ENCODE assay signal across 17 cellular contexts in genomic region chr10:13791483-13791882, GRCh38.
DNase-seq lines count a peak whose midpoint lies in the region; FAIRE-seq and TF ChIP-seq lines count a peak whose summit lies in the region.
"Had no signal": no experiment of that assay in that cellular context is flagged by ENCODE, and none has a peak within 500 bp of the region (broad histone marks: within the 10 kb centered on the region; RNA-seq: fewer than 3 reads in every experiment).

No MANE protein-coding gene starts in this region.

- H3K4me2 ChIP-seq in SK-N-SH = no peak overlapping the region
- no peak overlapping the region for H3K4me2 ChIP-seq in H1 (ENCODE audit: insufficient read depth in 1 of 2, low read depth in 2 of 2, low read length in 2 of 2)

- peak in 1 of 2 experiments; percentile 27; a peak in 1 of 4 replicates for TF ChIP-seq EP300 in SK-N-SH (IDR thresholded peaks at IDR 0.05; ENCODE audit: borderline replicate concordance in 1 of 2, low read depth in 1 of 2, low read length in 1 of 2)
- TF ChIP-seq EP300 in H1 (IDR thresholded peaks at IDR 0.05; ENCODE audit: borderline replicate concordance in 1 of 2, low read depth in 2 of 2, low read length in 2 of 2) = no peak

- H2BK5ac ChIP-seq in H1 (ENCODE audit: low read depth, low read length) = no peak overlapping the region

- H3K9ac ChIP-seq in SK-N-SH (no peak overlapping the region), H1 (replicated peaks in 1 of 4; ENCODE audit: extremely low read depth in 1 of 4, low read depth in 3 of 4, low read length in 3 of 4) (no peak overlapping the region)
- H3K9ac ChIP-seq: BLaER1 treated with 17β-estradiol and CSF1 and Interleukin-3, amounts not matched to agents 10 nM and 100 nM had no signal

- H2AFZ ChIP-seq in SK-N-SH (ENCODE audit: low read depth) = no peak overlapping the region
- no peak overlapping the region for H2AFZ ChIP-seq in H1 (ENCODE audit: low read length)

- 0 out of 2 replicates have a peak, but pooled peaks have one; percentile 10 for TF ChIP-seq RAD21 in SK-N-SH (IDR thresholded peaks at IDR 0.05; ENCODE audit: low read length)
- TF ChIP-seq RAD21 in H1 (IDR thresholded peaks at IDR 0.05 in 1 of 2, conservative IDR thresholded peaks at IDR 0.05 in 1 of 2; ENCODE audit: low read depth in 2 of 2, low read length in 2 of 2) = no peak

- H3K9me3 ChIP-seq in HEK293 (ENCODE audit: control insufficient read depth, insufficient read depth, low read depth, low read length) = no peaks in the 10 kb centered on the region
- H3K9me3 ChIP-seq in SK-N-SH = no peaks in the 10 kb centered on the region
- H3K9me3 ChIP-seq in H1 (ENCODE audit: insufficient read depth in 2 of 2, low read depth in 1 of 2, low read length in 1 of 2) = no peaks in the 10 kb centered on the region
- no peaks in the 10 kb centered on the region for H3K9me3 ChIP-seq in Peyer's patch
- H3K9me3 ChIP-seq: BLaER1 treated with 17β-estradiol and CSF1 and Interleukin-3, amounts not matched to agents 10 nM and 100 nM; HAP-1 had no signal

- H4K5ac ChIP-seq in H1 (ENCODE audit: insufficient read length, low read depth, low read length) = no peak overlapping the region

- no peak overlapping the region for H2BK120ac ChIP-seq in H1 (replicated peaks; ENCODE audit: low read depth, low read length)

- no peak overlapping the region for H3K18ac ChIP-seq in H1 (ENCODE audit: extremely low read depth, low read length)

- H3K79me1 ChIP-seq in H1 (ENCODE audit: low read depth, low read length) = no peaks in the 10 kb centered on the region; the same call in 1 of the 2 replicates

- FAIRE-seq in H1 (lab: Jason Lieb, UNC) = no peak
- FAIRE-seq in GM12892 (lab: Jason Lieb, UNC) = no peak
- FAIRE-seq: GM12878, GM19239 had no signal

- 59% methylated on average over 4 of the region's 4 CpGs for WGBS in SK-N-SH (ENCODE audit: low lambda C conversion rate)
- 93% methylated on average over 4 of the region's 4 CpGs; no CpG with 5 or more reads in 1 of the 2 experiments for WGBS in H1 (ENCODE audit: extremely low coverage in 1 of 2, insufficient coverage in 1 of 2, insufficient read length in 1 of 2, insufficient replicate concordance in 2 of 2, low coverage in 1 of 2, low lambda C conversion rate in 2 of 2, missing lambda C conversion rate in 1 of 2), 2 experiments

- H3K27ac ChIP-seq in HEK293 (ENCODE audit: extremely low read depth, low read depth, low read length) = no peak overlapping the region
- H3K27ac ChIP-seq in SK-N-SH (ENCODE audit: low read depth in 2 of 2, low read length in 1 of 2) = peak overlapping the region in 1 of 2 experiments; percentile 91; a peak in 2 of 4 replicates
- no peak overlapping the region for H3K27ac ChIP-seq in H1 (ENCODE audit: low read depth, low read length)
- H3K27ac ChIP-seq in Peyer's patch = no peak overlapping the region
- H3K27ac ChIP-seq: BLaER1 treated with 17β-estradiol and CSF1 and Interleukin-3, amounts not matched to agents 10 nM and 100 nM; HL-60 had no signal

- POLR2A ChIA-PET in HEK293 (lab: Yijun Ruan, JAX) = no interaction called here
- POLR2A ChIA-PET in SK-N-SH (lab: Yijun Ruan, JAX) = no interaction called here
- POLR2A ChIA-PET in H1 (lab: Charles Lee; ENCODE audit: partially characterized antibody) = no interaction called here

- H3K14ac ChIP-seq in H1 (ENCODE audit: insufficient read length) = no peak overlapping the region

- H3K4me3 ChIP-seq in HEK293 (ENCODE audit: low read depth, low read length) (no peak overlapping the region), SK-N-SH (ENCODE audit: low read depth in 2 of 2, low read length in 1 of 2) (no peak overlapping the region), H1 (ENCODE audit: extremely low read depth in 1 of 4, insufficient read depth in 2 of 4, low read depth in 3 of 4, low read length in 4 of 4) (no peak overlapping the region), Peyer's patch (no peak overlapping the region)
- H3K4me3 ChIP-seq: BLaER1 treated with 17β-estradiol and CSF1 and Interleukin-3, amounts not matched to agents 10 nM and 100 nM; GM12878; HAP-1 had no signal

- H3F3A ChIP-seq in SK-N-SH (replicated peaks; ENCODE audit: insufficient read depth) = peaks cover 26% of the 10 kb centered on the region

- H4K91ac ChIP-seq in H1 (replicated peaks; ENCODE audit: insufficient read length, low read length) = no peak overlapping the region

- TF ChIP-seq POLR2A in H1 (IDR thresholded peaks at IDR 0.05; ENCODE audit: control extremely low read depth in 1 of 2, low read depth in 2 of 2, low read length in 2 of 2) (no peak), GM12892 (IDR thresholded peaks at IDR 0.05; ENCODE audit: low read depth, low read length) (no peak), Peyer's patch (IDR thresholded peaks at IDR 0.05) (no peak)

- H3K4ac ChIP-seq in H1 (replicated peaks; ENCODE audit: insufficient read length, low read depth, low read length) = no peak overlapping the region

- 0 out of 2 replicates have a peak overlapping the region, but pooled peaks have one; percentile 75 for H2BK15ac ChIP-seq in H1 (ENCODE audit: low read length)

- H4K20me1 ChIP-seq in SK-N-SH (ENCODE audit: insufficient read depth) (no peaks in the 10 kb centered on the region), H1 (replicated peaks in 1 of 2; ENCODE audit: control insufficient read depth in 1 of 2, insufficient read depth in 2 of 2, low read length in 2 of 2) (no peaks in the 10 kb centered on the region)
- H4K20me1 ChIP-seq: BLaER1 treated with 17β-estradiol and CSF1 and Interleukin-3, amounts not matched to agents 10 nM and 100 nM had no signal

- CTCF ChIA-PET in HEK293 (lab: Yijun Ruan, JAX) = interaction anchor here (0.6 to 1.5 kb wide), 4 partner anchors 13 to 647 kb away, joined by 3 to 8 read pairs (median 3); no protein-coding TSS in a partner anchor
- CTCF ChIA-PET in SK-N-SH (lab: Yijun Ruan, JAX) = interaction anchor here (1.0 to 6.2 kb wide), 4 partner anchors 56 to 308 kb away, joined by 3 to 66 read pairs (median 4); no protein-coding TSS in a partner anchor
- CTCF ChIA-PET in H1 (lab: Charles Lee; ENCODE audit: partially characterized antibody) = interaction anchor here (0.8 to 1.8 kb wide), 4 partner anchors 36 to 302 kb away, joined by 3 to 5 read pairs (median 3); no protein-coding TSS in a partner anchor

- H3K56ac ChIP-seq in H1 (replicated peaks; ENCODE audit: insufficient read length, low read depth, low read length) = no peak overlapping the region

- H3K9me2 ChIP-seq in SK-N-SH = no peaks in the 10 kb centered on the region

- DNase-seq in SK-N-SH (peak; percentile 36), H1 (ENCODE audit: low read depth in 1 of 2, low spot score in 2 of 2) (no peak), GM12892 (ENCODE audit: insufficient read length) (no peak), Peyer's patch (no peak), cerebellar nuclear complex (lab: John Stamatoyannopoulos, UW) (no peak), HK-2 (ENCODE audit: unreplicated experiment) (no peak)
- DNase-seq: 8988T; CD8-positive, alpha-beta memory T cell; DMS 273 treated with DMSO at 0.1 percent for 48 hours; DND-41; EL had no signal

- no peak overlapping the region for H3K23ac ChIP-seq in H1 (ENCODE audit: insufficient read length)

- no peak for TF ChIP-seq CTCF in HEK293 (tag by site-specific recombination; IDR thresholded peaks at IDR 0.05)
- no peak for TF ChIP-seq CTCF in SK-N-SH (IDR thresholded peaks at IDR 0.05)
- no peak for TF ChIP-seq CTCF in H1 (IDR thresholded peaks at IDR 0.05; ENCODE audit: control extremely low read depth in 1 of 3, insufficient read depth in 1 of 3, low read depth in 1 of 3, low read length in 3 of 3)
- no peak for TF ChIP-seq CTCF in Peyer's patch (IDR thresholded peaks at IDR 0.05)

- H3K4me1 ChIP-seq in HEK293 (ENCODE audit: control insufficient read depth, insufficient read depth, low read length) (peaks cover 9% of the 10 kb centered on the region), SK-N-SH (ENCODE audit: control insufficient read depth in 1 of 2, insufficient read depth in 2 of 2, low read depth in 1 of 2, low read length in 1 of 2) (peaks cover 29 to 42% of the 10 kb centered on the region in 2 experiments), H1 (replicated peaks in 1 of 4; ENCODE audit: control insufficient read depth in 3 of 4, insufficient read depth in 4 of 4, low read length in 3 of 4) (peaks cover 2 to 9% (median 7%) of the 10 kb centered on the region in 4 experiments; a peak in 4 of 7 replicates), Peyer's patch (peaks cover 3 to 13% (median 9%) of the 10 kb centered on the region in 4 donors)
- H3K4me1 ChIP-seq: HAP-1 had no signal

- no peak overlapping the region for H2BK20ac ChIP-seq in H1 (ENCODE audit: low read length)

- no peaks in the 10 kb centered on the region for H3K27me3 ChIP-seq in SK-N-SH (ENCODE audit: insufficient read depth)
- no peaks in the 10 kb centered on the region for H3K27me3 ChIP-seq in H1 (replicated peaks in 1 of 4; ENCODE audit: control insufficient read depth in 3 of 4, extremely low read depth in 1 of 4, insufficient read depth in 3 of 4, low read length in 3 of 4)
- no peaks in the 10 kb centered on the region for H3K27me3 ChIP-seq in Peyer's patch
- H3K27me3 ChIP-seq: BLaER1 treated with 17β-estradiol and CSF1 and Interleukin-3, amounts not matched to agents 10 nM and 100 nM had no signal

- H4K8ac ChIP-seq in H1 (ENCODE audit: extremely low read depth, insufficient read depth, low read length) = no peak overlapping the region

- H2AK5ac ChIP-seq in H1 (ENCODE audit: low read depth, low read length) = no peak overlapping the region

- H3K79me2 ChIP-seq in SK-N-SH (ENCODE audit: insufficient read depth) (peaks cover 15% of the 10 kb centered on the region; the same call in 1 of the 2 replicates), H1 (ENCODE audit: control insufficient read depth in 1 of 2, insufficient read depth in 2 of 2, low read length in 2 of 2) (no peaks in the 10 kb centered on the region)

- no peaks in the 10 kb centered on the region; the same call in 1 of the 2 replicates for H3K23me2 ChIP-seq in H1 (ENCODE audit: low read depth, low read length)

- H3K36me3 ChIP-seq in HEK293 (ENCODE audit: control insufficient read depth in 2 of 2, insufficient read depth in 1 of 2, low read length in 2 of 2) (peaks cover 0 to 4% of the 10 kb centered on the region in 2 experiments; a peak in 1 of 3 replicates), SK-N-SH (replicated peaks in 1 of 2; ENCODE audit: control insufficient read depth in 1 of 2, insufficient read depth in 2 of 2, low read length in 1 of 2) (peaks cover 31 to 35% of the 10 kb centered on the region in 2 experiments), H1 (ENCODE audit: control insufficient read depth in 2 of 4, insufficient read depth in 4 of 4, low read length in 3 of 4) (peaks cover 0 to 4% (median under 1%) of the 10 kb centered on the region in 4 experiments; a peak in 3 of 8 replicates), Peyer's patch (no peaks in the 10 kb centered on the region)
- H3K36me3 ChIP-seq: BLaER1 treated with 17β-estradiol and CSF1 and Interleukin-3, amounts not matched to agents 10 nM and 100 nM; HAP-1 had no signal

- H2BK12ac ChIP-seq in H1 (ENCODE audit: low read depth, low read length) = no peak overlapping the region

TF ChIP-seq in HEK293, 187 proteins besides CTCF, POLR2A, EP300 and RAD21 (continues in another document):
- no peak for TF ChIP-seq ZNF311 (tag by site-specific recombination; IDR thresholded peaks at IDR 0.05; ENCODE audit: borderline replicate concordance)

TF ChIP-seq in SK-N-SH, 30 proteins besides CTCF, POLR2A, EP300 and RAD21 (continues in another document):
- TF ChIP-seq FOXJ3 (CRISPR knock-in tag; IDR thresholded peaks at IDR 0.05) = no peak
